ENCODE assay signal across 18 cellular contexts in the genomic region with DNA sequence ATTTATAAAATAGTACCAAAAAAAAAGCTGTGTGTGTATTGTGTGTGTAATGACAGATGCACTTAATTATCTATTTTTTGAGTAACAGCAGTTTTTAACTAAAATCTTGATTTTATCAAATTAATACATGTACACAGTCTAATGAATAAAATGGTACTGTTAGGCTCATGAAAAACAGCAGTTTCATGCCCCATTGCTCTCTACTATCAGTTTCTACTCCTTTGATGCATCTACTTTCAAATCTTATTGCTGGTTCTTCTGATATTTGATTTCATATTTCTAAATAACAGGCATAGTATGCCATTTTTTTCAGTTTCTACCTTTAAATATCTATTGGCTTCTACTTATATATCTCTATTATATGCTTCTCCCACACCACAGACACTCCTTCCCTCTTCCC.
DNase-seq lines count a peak whose midpoint lies in the region; ATAC-seq and TF ChIP-seq lines count a peak whose summit lies in the region.
"Had no signal": no experiment of that assay in that cellular context is flagged by ENCODE, and none has a peak within 500 bp of the region (broad histone marks: within the 10 kb centered on the region; RNA-seq: fewer than 3 reads in every experiment).

No MANE protein-coding gene starts in this region.

- H3K9me3 ChIP-seq in esophagus muscularis mucosa (peaks cover 0 to 3% (median 0%) of the 10 kb centered on the region in 4 donors), suprapubic skin (no peaks in the 10 kb centered on the region)

- H3K4me1 ChIP-seq in esophagus muscularis mucosa, result no peaks in the 10 kb centered on the region
- no peaks in the 10 kb centered on the region for H3K4me1 ChIP-seq in suprapubic skin
- H3K4me1 ChIP-seq: ascending aorta, tibial nerve had no signal

- H3K36me3 ChIP-seq in esophagus muscularis mucosa (no peaks in the 10 kb centered on the region), suprapubic skin (no peaks in the 10 kb centered on the region)
- H3K36me3 ChIP-seq: ascending aorta had no signal

- no peak for TF ChIP-seq POLR2A in esophagus muscularis mucosa (IDR thresholded peaks at IDR 0.05; ENCODE audit: low read depth)
- no peak for TF ChIP-seq POLR2A in suprapubic skin (IDR thresholded peaks at IDR 0.05)

- DNase-seq in DMS153 treated with DMSO at 0.1 percent for 48 hours (lab: John Stamatoyannopoulos, UW; ENCODE audit: unreplicated experiment), result no peak
- DNase-seq in esophagus muscularis mucosa (ENCODE audit: extremely low spot score), result no peak
- DNase-seq in kidney glomerular epithelial cell (lab: John Stamatoyannopoulos, UW), result no peak
- DNase-seq in suprapubic skin (ENCODE audit: low spot score in 2 of 2), result no peak
- DNase-seq: activated CD4-positive, alpha-beta T cell treated with anti-CD3 and anti-CD28 coated beads for 1 hour; DMS53; KBM-7; NCI-H1105; Right ventricle myocardium superior; stimulated activated CD4-positive, alpha-beta T cell treated with anti-CD3 and anti-CD28 coated beads, Interleukin-4, amount 100 ng/mL, for 24 hours had no signal

- H3K4me3 ChIP-seq in esophagus muscularis mucosa, result no peak overlapping the region
- H3K4me3 ChIP-seq in suprapubic skin, result no peak overlapping the region
- H3K4me3 ChIP-seq: ascending aorta, tibial nerve had no signal

- no peaks in the 10 kb centered on the region for H3K27me3 ChIP-seq in esophagus muscularis mucosa
- H3K27me3 ChIP-seq in suprapubic skin, result no peaks in the 10 kb centered on the region
- H3K27me3 ChIP-seq: ascending aorta, tibial nerve had no signal

- ATAC-seq in GM18499 (IDR thresholded peaks at IDR 0.05; ENCODE audit: insufficient read depth, unreplicated experiment) (peak; percentile 55), GM19395 (IDR thresholded peaks at IDR 0.05; ENCODE audit: unreplicated experiment) (peak; percentile 72), GM21786 (IDR thresholded peaks at IDR 0.05; ENCODE audit: unreplicated experiment) (peak; percentile 66), HG03175 (IDR thresholded peaks at IDR 0.05; ENCODE audit: unreplicated experiment) (peak; percentile 52)
- ATAC-seq: left lobe of liver had no signal

- intact Hi-C loops in esophagus muscularis mucosa (cut with DNase I), result no loop called here

- TF ChIP-seq CTCF in esophagus muscularis mucosa (IDR thresholded peaks at IDR 0.05) (no peak), suprapubic skin (IDR thresholded peaks at IDR 0.05) (no peak)

- H3K27ac ChIP-seq in esophagus muscularis mucosa (replicated peaks in 1 of 4), result no peak overlapping the region
- H3K27ac ChIP-seq in suprapubic skin, result no peak overlapping the region
- H3K27ac ChIP-seq: ascending aorta, C4-2B, tibial nerve had no signal

- TF ChIP-seq EP300 in esophagus muscularis mucosa (IDR thresholded peaks at IDR 0.05) (no peak), suprapubic skin (IDR thresholded peaks at IDR 0.05) (no peak)
